1 cellular context compared by ENCODE assay signal in the genomic region with DNA sequence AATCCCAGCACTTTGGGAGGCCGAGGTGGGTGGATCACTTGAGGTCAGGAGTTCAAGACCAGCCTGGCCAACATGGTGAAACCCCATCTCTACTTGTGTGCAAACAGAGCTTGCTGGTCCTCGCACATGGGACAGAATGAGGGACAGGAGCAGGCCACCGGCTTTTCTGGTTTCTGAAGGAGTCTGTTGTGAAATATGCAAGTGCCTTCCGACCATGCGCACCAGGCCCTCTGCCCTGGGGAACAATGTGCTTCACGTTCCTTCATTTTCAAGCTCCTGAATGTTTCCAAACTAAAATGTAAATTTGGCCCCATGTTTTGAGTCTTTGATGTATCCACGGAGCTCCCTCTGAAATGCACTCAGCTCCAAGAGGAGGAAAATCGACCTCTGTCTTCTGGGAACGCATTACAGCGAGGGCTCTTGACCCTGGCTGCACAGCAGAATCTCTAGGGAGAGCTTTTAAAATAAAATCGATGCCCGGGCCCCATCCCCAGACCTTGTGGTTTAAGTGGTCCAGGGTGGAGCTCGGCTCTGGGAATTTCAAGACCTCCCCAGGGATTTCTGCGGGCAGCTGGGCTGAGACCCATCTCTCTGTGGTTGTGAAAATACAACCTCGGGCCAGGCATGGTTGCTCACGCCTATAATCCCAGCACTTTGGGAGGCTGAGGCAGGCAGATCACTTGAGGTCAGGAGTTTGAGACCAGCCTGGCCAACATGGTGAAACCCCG.
TF ChIP-seq lines count a peak whose summit lies in the region.

No MANE protein-coding gene starts in this region.

TF ChIP-seq in H1, 55 proteins besides CTCF, POLR2A, EP300 and RAD21:
- TF ChIP-seq KDM5A (IDR thresholded peaks at IDR 0.05; ENCODE audit: low read length) = no peak
- no peak for TF ChIP-seq SAP30 (IDR thresholded peaks at IDR 0.05; ENCODE audit: insufficient read depth, insufficient replicate concordance, low read length)
- TF ChIP-seq, protein P1, sequence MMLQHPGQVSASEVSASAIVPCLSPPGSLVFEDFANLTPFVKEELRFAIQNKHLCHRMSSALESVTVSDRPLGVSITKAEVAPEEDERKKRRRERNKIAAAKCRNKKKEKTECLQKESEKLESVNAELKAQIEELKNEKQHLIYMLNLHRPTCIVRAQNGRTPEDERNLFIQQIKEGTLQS (IDR thresholded peaks at IDR 0.05; ENCODE audit: insufficient read depth, low read depth, low read length) = no peak
